18 cellular contexts compared by ENCODE assay signal in the genomic region with DNA sequence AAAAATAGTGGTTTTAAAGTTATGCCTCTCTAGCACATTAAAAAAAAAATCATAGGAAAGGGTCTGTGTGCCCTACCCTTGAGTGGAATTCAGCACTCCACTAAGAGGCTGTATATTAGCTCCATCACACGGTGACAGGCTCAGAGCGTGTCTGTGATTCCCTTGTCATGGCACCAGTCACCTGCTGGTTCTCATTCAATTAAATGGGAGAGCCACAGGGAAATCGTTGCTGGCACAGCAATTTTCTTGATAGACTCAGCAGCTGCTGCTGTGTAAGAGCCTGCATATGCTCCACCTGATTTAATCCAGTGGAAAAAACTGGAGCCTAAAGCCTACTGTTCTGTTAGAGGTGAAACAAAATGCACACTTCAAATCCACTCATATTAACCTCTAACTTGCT. TPM values are rescaled to one million over a fixed set of nuclear protein-coding genes. Genes with fewer than 3 reads are reported as not detected.
DNase-seq lines count a peak whose midpoint lies in the region; ATAC-seq and TF ChIP-seq lines count a peak whose summit lies in the region.
"Had no signal": no experiment of that assay in that cellular context is flagged by ENCODE, and none has a peak within 500 bp of the region (broad histone marks: within the 10 kb centered on the region; RNA-seq: fewer than 3 reads in every experiment).

No MANE protein-coding gene starts in this region.

- no peaks in the 10 kb centered on the region for H4K20me1 ChIP-seq in Loucy (ENCODE audit: insufficient read depth, low read length, poor library complexity, severe bottlenecking)

- no peak for ATAC-seq in WTC11
- ATAC-seq in activated T-helper 17 cell treated with anti-CD3 and anti-CD28 coated beads, Interleukin-2, amount 50 U/mL, for 72 hours (replicated peaks) = no peak
- ATAC-seq: activated CD8-positive, alpha-beta T cell treated with anti-CD3 and anti-CD28 coated beads, Interleukin-2, amount 10 ng/mL, durations not matched to agents 7 days and 5 days; left cardiac atrium had no signal

- POLR2A ChIA-PET in A673 (lab: Charles Lee; ENCODE audit: low non-redundant PET) = no interaction called here
- POLR2A ChIA-PET in WTC11 (lab: Charles Lee) = no interaction called here
- POLR2A ChIA-PET in CD4-positive, alpha-beta memory T cell (lab: Charles Lee; ENCODE audit: partially characterized antibody) = interaction anchor here (1.0 kb wide), 1 partner anchor 28 kb away, joined by 3 read pairs; no protein-coding TSS in a partner anchor

- H3K4me3 Mint-ChIP-seq in WTC11 = no peak overlapping the region
- H3K4me3 Mint-ChIP-seq in CD4-positive, alpha-beta memory T cell = no peak overlapping the region
- H3K4me3 Mint-ChIP-seq in activated T-helper 17 cell treated with anti-CD3 and anti-CD28 coated beads, Interleukin-2, amount 50 U/mL, for 72 hours = no peak overlapping the region
- H3K4me3 Mint-ChIP-seq: activated CD8-positive, alpha-beta T cell treated with anti-CD3 and anti-CD28 coated beads, Interleukin-2, amount 10 ng/mL, durations not matched to agents 7 days and 5 days; activated T-helper 1 cell treated with anti-CD3 and anti-CD28 coated beads, Interleukin-12 subunit alpha, Interleukin-12 subunit beta, Interleukin-2, Interleukin-4 antibody, amounts not matched to agents 30 ng/mL and 10 ng/mL and 1 ng/mL, durations not matched to agents 14 hours and 24 hours and 36 hours; central memory CD8-positive, alpha-beta T cell had no signal

- no peaks in the 10 kb centered on the region for H3K36me3 Mint-ChIP-seq in WTC11
- peaks cover 0 to 5% of the 10 kb centered on the region in 2 donors for H3K36me3 Mint-ChIP-seq in CD4-positive, alpha-beta memory T cell
- H3K36me3 Mint-ChIP-seq in activated T-helper 17 cell treated with anti-CD3 and anti-CD28 coated beads, Interleukin-2, amount 50 U/mL, for 72 hours (ENCODE audit: low read depth) = no peaks in the 10 kb centered on the region

- CTCF ChIA-PET in A673 (lab: Charles Lee) (no interaction called here), WTC11 (lab: Charles Lee) (no interaction called here)
- CTCF ChIA-PET in CD4-positive, alpha-beta memory T cell (lab: Charles Lee; ENCODE audit: partially characterized antibody) = no interaction called here

- TF ChIP-seq CTCF in A673 (conservative IDR thresholded peaks at IDR 0.05; ENCODE audit: low read depth, low read length) = no peak
- TF ChIP-seq CTCF in Loucy (conservative IDR thresholded peaks at IDR 0.05; ENCODE audit: low read length) = no peak
- TF ChIP-seq CTCF in WERI-Rb-1 (IDR thresholded peaks at IDR 0.05; ENCODE audit: low read depth, low read length) = no peak
- TF ChIP-seq CTCF in WTC11 (IDR thresholded peaks at IDR 0.05) = no peak

- H3K4me3 ChIP-seq in A673 (ENCODE audit: low read depth, low read length, poor library complexity, severe bottlenecking) (no peak overlapping the region), Loucy (ENCODE audit: low read length, poor library complexity, severe bottlenecking) (no peak overlapping the region), WERI-Rb-1 (ENCODE audit: low read depth, low read length) (no peak overlapping the region)
- no peak overlapping the region for H3K4me3 ChIP-seq in CD4-positive, alpha-beta memory T cell (ENCODE audit: low read length in 2 of 2)
- H3K4me3 ChIP-seq: hepatocyte, PC-9, stomach, uterus had no signal

- H3K4me2 ChIP-seq in Loucy (ENCODE audit: low read depth, low read length, poor library complexity, severe bottlenecking) = no peak overlapping the region
- H3K4me2 ChIP-seq: hepatocyte, PC-9 had no signal

- DNase-seq in A673 (ENCODE audit: low spot score) (peak; percentile 68), NCI-H2171 (lab: John Stamatoyannopoulos, UW) (peak; percentile 52), WERI-Rb-1 (peak; percentile 96), ureter (ENCODE audit: low spot score) (no peak), WTC11 (ENCODE audit: low spot score) (no peak)
- DNase-seq in CD4-positive, alpha-beta memory T cell = no peak
- DNase-seq: activated CD8-positive, alpha-beta T cell treated with anti-CD3 and anti-CD28 coated beads, Interleukin-2, amount 10 ng/mL, durations not matched to agents 7 days and 5 days; effector CD8-positive, alpha-beta T cell; left cardiac atrium; PC-9; stomach; uterus had no signal

- H3K9me3 ChIP-seq in A673 (ENCODE audit: low read depth, low read length, poor library complexity, severe bottlenecking) = no peaks in the 10 kb centered on the region
- no peaks in the 10 kb centered on the region for H3K9me3 ChIP-seq in Loucy (ENCODE audit: insufficient read depth, low read depth, low read length)
- no peaks in the 10 kb centered on the region for H3K9me3 ChIP-seq in WERI-Rb-1 (ENCODE audit: severe bottlenecking)
- no peaks in the 10 kb centered on the region for H3K9me3 ChIP-seq in CD4-positive, alpha-beta memory T cell (ENCODE audit: control insufficient read depth in 1 of 2, low read length in 2 of 2)
- H3K9me3 ChIP-seq: stomach, uterus had no signal

- no peak overlapping the region for H3K27ac Mint-ChIP-seq in WTC11
- peak overlapping the region in 1 of 7 donors; percentile 44 for H3K27ac Mint-ChIP-seq in CD4-positive, alpha-beta memory T cell
- H3K27ac Mint-ChIP-seq in activated T-helper 17 cell treated with anti-CD3 and anti-CD28 coated beads, Interleukin-2, amount 50 U/mL, for 72 hours = no peak overlapping the region
- H3K27ac Mint-ChIP-seq: activated CD8-positive, alpha-beta T cell treated with anti-CD3 and anti-CD28 coated beads, Interleukin-2, amount 10 ng/mL, durations not matched to agents 7 days and 5 days; activated T-helper 1 cell treated with anti-CD3 and anti-CD28 coated beads, Interleukin-12 subunit alpha, Interleukin-12 subunit beta, Interleukin-2, Interleukin-4 antibody, amounts not matched to agents 30 ng/mL and 10 ng/mL and 1 ng/mL, durations not matched to agents 14 hours and 24 hours and 36 hours; progenitor cell of endocrine pancreas had no signal

- 0 out of 2 replicates have a peak, but pooled peaks cover under 1% of the 10 kb centered on the region for H3K79me2 ChIP-seq in Loucy (ENCODE audit: insufficient read depth, low read length)
- H3K79me2 ChIP-seq: hepatocyte had no signal

- no TSS peak for BruUV-seq in A673 (replicated peaks; lab: Mats Ljungman, UMichigan)

- H3K9ac ChIP-seq in Loucy (ENCODE audit: low read depth, low read length, poor library complexity, severe bottlenecking) = peak overlapping the region; percentile 3

- peaks cover 8% of the 10 kb centered on the region for H3K9me3 Mint-ChIP-seq in WTC11
- peaks cover 0 to 2% (median 0%) of the 10 kb centered on the region in 8 donors for H3K9me3 Mint-ChIP-seq in CD4-positive, alpha-beta memory T cell
- peaks cover 5% of the 10 kb centered on the region for H3K9me3 Mint-ChIP-seq in activated T-helper 17 cell treated with anti-CD3 and anti-CD28 coated beads, Interleukin-2, amount 50 U/mL, for 72 hours

- H3K27me3 ChIP-seq in A673 (replicated peaks; ENCODE audit: insufficient read depth, low read depth, low read length, poor library complexity) = no peaks in the 10 kb centered on the region
- no peaks in the 10 kb centered on the region for H3K27me3 ChIP-seq in Loucy (ENCODE audit: insufficient read depth, low read length, poor library complexity, severe bottlenecking)
- H3K27me3 ChIP-seq in WERI-Rb-1 (ENCODE audit: insufficient read depth, low read depth, severe bottlenecking) = no peaks in the 10 kb centered on the region
- H3K27me3 ChIP-seq in CD4-positive, alpha-beta memory T cell (ENCODE audit: insufficient read depth, low read length) = no peaks in the 10 kb centered on the region
- H3K27me3 ChIP-seq: hepatocyte, stomach, uterus had no signal

- no peaks in the 10 kb centered on the region for H3K36me3 ChIP-seq in A673 (ENCODE audit: insufficient read depth, low read length, poor library complexity, severe bottlenecking)
- no peaks in the 10 kb centered on the region for H3K36me3 ChIP-seq in Loucy (ENCODE audit: insufficient read depth, low read length)
- H3K36me3 ChIP-seq in WERI-Rb-1 = no peaks in the 10 kb centered on the region
- no peaks in the 10 kb centered on the region for H3K36me3 ChIP-seq in CD4-positive, alpha-beta memory T cell (ENCODE audit: insufficient read depth, low read length)
- H3K36me3 ChIP-seq: stomach, uterus had no signal

- H3K27me3 Mint-ChIP-seq in WTC11 (ENCODE audit: low read depth) = no peaks in the 10 kb centered on the region
- H3K27me3 Mint-ChIP-seq in CD4-positive, alpha-beta memory T cell = no peaks in the 10 kb centered on the region
- no peaks in the 10 kb centered on the region for H3K27me3 Mint-ChIP-seq in activated T-helper 17 cell treated with anti-CD3 and anti-CD28 coated beads, Interleukin-2, amount 50 U/mL, for 72 hours
- H3K27me3 Mint-ChIP-seq: central memory CD8-positive, alpha-beta T cell; progenitor cell of endocrine pancreas had no signal

- H3K9me2 ChIP-seq in Loucy (replicated peaks; ENCODE audit: low read depth, low read length) = no peaks in the 10 kb centered on the region

- intact Hi-C loops in A673 (cut with micrococcal nuclease; ENCODE audit: unreplicated experiment) = no loop called here
- intact Hi-C loops in CD4-positive, alpha-beta memory T cell (cut with micrococcal nuclease) = no loop called here

- peaks cover 16% of the 10 kb centered on the region for H3K4me1 Mint-ChIP-seq in WTC11
- peaks cover 34 to 51% (median 47%) of the 10 kb centered on the region in 4 donors for H3K4me1 Mint-ChIP-seq in CD4-positive, alpha-beta memory T cell
- H3K4me1 Mint-ChIP-seq in activated T-helper 17 cell treated with anti-CD3 and anti-CD28 coated beads, Interleukin-2, amount 50 U/mL, for 72 hours = peaks cover 19% of the 10 kb centered on the region

- H3K27ac ChIP-seq in A673 (ENCODE audit: low read depth, low read length, poor library complexity, severe bottlenecking) (no peak overlapping the region), WERI-Rb-1 (peak overlapping the region; percentile 65)
- no peak overlapping the region for H3K27ac ChIP-seq in CD4-positive, alpha-beta memory T cell (ENCODE audit: low read depth, low read length)
- H3K27ac ChIP-seq: hepatocyte, PC-9, stomach, uterus had no signal

- peaks cover 6% of the 10 kb centered on the region; the same call in 1 of the 2 replicates for H3F3A ChIP-seq in Loucy (ENCODE audit: low read depth)

- peaks cover 43% of the 10 kb centered on the region for H3K4me1 ChIP-seq in A673 (ENCODE audit: insufficient read depth, low read length, poor library complexity, severe bottlenecking)
- H3K4me1 ChIP-seq in Loucy (ENCODE audit: insufficient read depth, low read length, poor library complexity, severe bottlenecking) = peaks cover 60% of the 10 kb centered on the region
- peaks cover 36% of the 10 kb centered on the region for H3K4me1 ChIP-seq in CD4-positive, alpha-beta memory T cell (ENCODE audit: insufficient read depth, low read length)
- H3K4me1 ChIP-seq: uterus had no signal

- peak overlapping the region; percentile 28; the same call in 1 of the 2 replicates for H2AFZ ChIP-seq in Loucy (ENCODE audit: low read length)
- H2AFZ ChIP-seq: hepatocyte, PC-9 had no signal

TF ChIP-seq in WTC11, 78 proteins besides CTCF, POLR2A, EP300 and RAD21 (continues in another document):
- TF ChIP-seq ESRRA (CRISPR knock-in tag; IDR thresholded peaks at IDR 0.05; ENCODE audit: borderline replicate concordance) (no peak), ZNF219 (CRISPR knock-in tag; IDR thresholded peaks at IDR 0.05; ENCODE audit: borderline replicate concordance) (no peak)

RNA-seq across cellular contexts. Expression of a gene that starts 9.5 kb away (rescaled TPM):
- 0.71 TPM in 1 of 2 replicates, not detected in the other for total RNA-seq in A673 (2021)
- not detected for total RNA-seq in ureter
- total RNA-seq in WTC11 (2021) = not detected in 3 replicates
- total RNA-seq in CD4-positive, alpha-beta memory T cell = not detected
- not detected for polyA plus RNA-seq in CD4-positive, alpha-beta memory T cell
- not detected for total RNA-seq in activated T-helper 17 cell treated with anti-CD3 and anti-CD28 coated beads, Interleukin-2, amount 50 U/mL, for 72 hours
- total RNA-seq: activated CD8-positive, alpha-beta T cell treated with anti-CD3 and anti-CD28 coated beads, Interleukin-2, amount 10 ng/mL, durations not matched to agents 7 days and 5 days; activated T-helper 1 cell treated with anti-CD3 and anti-CD28 coated beads, Interleukin-12 subunit alpha, Interleukin-12 subunit beta, Interleukin-2, Interleukin-4 antibody, amounts not matched to agents 30 ng/mL and 10 ng/mL and 1 ng/mL, durations not matched to agents 14 hours and 24 hours and 36 hours; hepatocyte; left cardiac atrium; PC-9; progenitor cell of endocrine pancreas; stomach; uterus had no signal
- polyA plus RNA-seq: hepatocyte, stomach had no signal

Comparison
In these comparisons a context has a peak if more than half of its experiments do, and no peak if none do; other contexts are left out.
1. DNase-seq: peak in A673 (single experiment), NCI-H2171 (single experiment) and WERI-Rb-1 (single experiment); none in ureter (single experiment), WTC11 (single experiment) and CD4-positive, alpha-beta memory T cell (0 of 5).